16 cellular contexts compared by ENCODE assay signal in the genomic region with DNA sequence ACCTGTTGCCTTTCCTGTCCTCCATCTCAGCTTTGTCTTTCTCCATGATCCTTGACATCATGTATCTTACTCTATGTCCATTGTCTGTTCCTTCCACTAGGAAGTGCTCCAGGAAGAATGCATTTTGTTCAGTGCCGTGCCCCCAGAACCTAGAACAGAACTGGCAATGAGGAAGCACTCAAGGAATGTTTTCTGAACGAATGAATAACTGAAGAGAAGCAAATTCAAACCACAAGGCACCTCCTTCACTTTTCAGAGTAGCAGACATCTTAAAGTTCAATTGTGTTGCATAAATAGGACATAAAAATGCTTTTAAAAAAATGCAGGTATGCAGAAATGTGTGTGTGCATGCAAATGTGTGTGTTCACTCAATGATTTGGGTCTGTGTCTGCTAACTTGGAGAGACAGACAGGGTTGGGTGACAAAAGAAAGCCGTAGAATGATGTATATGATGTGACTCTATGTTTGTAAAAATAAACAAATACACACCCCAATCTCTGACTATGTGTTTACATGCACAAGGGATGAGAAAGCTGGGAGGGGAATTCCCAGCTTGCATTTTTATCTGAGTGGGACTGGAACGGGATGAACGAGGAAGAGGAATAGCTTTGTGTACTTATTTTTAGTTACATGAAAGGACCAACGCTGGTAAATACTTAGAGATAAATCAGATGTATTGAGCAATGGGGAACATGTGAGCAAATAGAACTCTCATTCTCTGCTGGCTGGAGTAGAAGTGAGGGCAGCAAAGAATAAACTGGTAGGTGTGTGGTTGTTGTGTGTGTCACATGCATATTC.
A peak's percentile ranks its signal among the peaks of the same experiment; 100 is the strongest.
DNase-seq lines count a peak whose midpoint lies in the region; ATAC-seq and TF ChIP-seq lines count a peak whose summit lies in the region.
"Had no signal": no experiment of that assay in that cellular context is flagged by ENCODE, and none has a peak within 500 bp of the region (broad histone marks: within the 10 kb centered on the region; RNA-seq: fewer than 3 reads in every experiment).

No MANE protein-coding gene starts in this region.

- DNase-seq in AG09309 (ENCODE audit: low read depth): peak; percentile 53
- peak; percentile 71 for DNase-seq in M059J (ENCODE audit: low read depth)
- peak; percentile 74 for DNase-seq in choroid plexus epithelial cell (ENCODE audit: low read depth)
- DNase-seq in left lung: no peak
- no peak for DNase-seq in activated CD4-positive, alpha-beta T cell treated with anti-CD3 and anti-CD28 coated beads, Interleukin-2, amount 50 U/mL, for 1 hour
- no peak for DNase-seq in activated T-helper 1 cell treated with anti-CD3 and anti-CD28 coated beads, Interleukin-12 subunit alpha, Interleukin-12 subunit beta, Interleukin-2, Interleukin-4 antibody, amounts not matched to agents 30 ng/mL and 10 ng/mL and 1 ng/mL, durations not matched to agents 14 hours and 24 hours and 36 hours (ENCODE audit: low spot score)
- DNase-seq in gastrocnemius medialis: no peak
- DNase-seq: GDM1; NCI-H1436 treated with DMSO at 0.1 percent for 48 hours; NCI-H69; SIG-M5; stimulated activated CD4-positive, alpha-beta T cell treated with anti-CD3 and anti-CD28 coated beads, Interleukin-2, amount 100 ng/mL, for 24 hours; stimulated activated naive B cell treated with anti-CD40 and anti-IgM and Interleukin-4, amounts not matched to agents 10 μg/mL and 1 μg/mL and 100 μg/mL, for 72 hours had no signal

- H3K4me1 Mint-ChIP-seq in activated T-helper 1 cell treated with anti-CD3 and anti-CD28 coated beads, Interleukin-12 subunit alpha, Interleukin-12 subunit beta, Interleukin-2, Interleukin-4 antibody, amounts not matched to agents 30 ng/mL and 10 ng/mL and 1 ng/mL, durations not matched to agents 14 hours and 24 hours and 36 hours (ENCODE audit: low read depth): no peaks in the 10 kb centered on the region

- H3K4me3 ChIP-seq in AG09309 (ENCODE audit: control insufficient read depth, low read depth, low read length): no peak overlapping the region
- H3K4me3 ChIP-seq in choroid plexus epithelial cell (ENCODE audit: low read depth, low read length): no peak overlapping the region
- H3K4me3 ChIP-seq in left lung: no peak overlapping the region
- H3K4me3 ChIP-seq in gastrocnemius medialis: no peak overlapping the region
- H3K4me3 ChIP-seq: prostate gland had no signal

- ATAC-seq in left lung (peak; percentile 15), gastrocnemius medialis (no peak)
- ATAC-seq in activated CD4-positive, CD25-positive, alpha-beta regulatory T cell treated with anti-CD3 and anti-CD28 coated beads, Interleukin-2, amount 50 U/mL, for 24 hours: no peak
- ATAC-seq: stimulated activated naive B cell treated with anti-CD40 and anti-IgM and Interleukin-4, amounts not matched to agents 10 μg/mL and 1 μg/mL and 100 μg/mL, for 72 hours had no signal

- no peak overlapping the region for H3K27ac Mint-ChIP-seq in activated T-helper 1 cell treated with anti-CD3 and anti-CD28 coated beads, Interleukin-12 subunit alpha, Interleukin-12 subunit beta, Interleukin-2, Interleukin-4 antibody, amounts not matched to agents 30 ng/mL and 10 ng/mL and 1 ng/mL, durations not matched to agents 14 hours and 24 hours and 36 hours
- H3K27ac Mint-ChIP-seq: stimulated activated naive B cell treated with anti-CD40 and anti-IgM and Interleukin-4, amounts not matched to agents 10 μg/mL and 1 μg/mL and 100 μg/mL, for 72 hours had no signal

- H3K36me3 Mint-ChIP-seq in activated T-helper 1 cell treated with anti-CD3 and anti-CD28 coated beads, Interleukin-12 subunit alpha, Interleukin-12 subunit beta, Interleukin-2, Interleukin-4 antibody, amounts not matched to agents 30 ng/mL and 10 ng/mL and 1 ng/mL, durations not matched to agents 14 hours and 24 hours and 36 hours (ENCODE audit: low read depth): no peaks in the 10 kb centered on the region
- H3K36me3 Mint-ChIP-seq: stimulated activated naive B cell treated with anti-CD40 and anti-IgM and Interleukin-4, amounts not matched to agents 10 μg/mL and 1 μg/mL and 100 μg/mL, for 72 hours had no signal

- intact Hi-C loops in left lung (cut with DNase I) (no loop called here), gastrocnemius medialis (cut with DNase I; ENCODE audit: low total_unique reads) (no loop called here)
- intact Hi-C loops in activated T-helper 1 cell treated with anti-CD3 and anti-CD28 coated beads, Interleukin-12 subunit alpha, Interleukin-12 subunit beta, Interleukin-2, Interleukin-4 antibody, amounts not matched to agents 30 ng/mL and 10 ng/mL and 1 ng/mL, durations not matched to agents 14 hours and 24 hours and 36 hours (cut with micrococcal nuclease): no loop called here

- H3K27ac ChIP-seq in left lung: no peak overlapping the region
- no peak overlapping the region for H3K27ac ChIP-seq in gastrocnemius medialis
- H3K27ac ChIP-seq: C4-2B, prostate gland had no signal

- TF ChIP-seq CTCF in AG09309 (IDR thresholded peaks at IDR 0.05; ENCODE audit: control insufficient read depth, insufficient read depth, low read depth, low read length, missing control alignments) (no peak), choroid plexus epithelial cell (conservative IDR thresholded peaks at IDR 0.05; ENCODE audit: low read depth, low read length) (no peak), left lung (IDR thresholded peaks at IDR 0.05) (no peak), gastrocnemius medialis (IDR thresholded peaks at IDR 0.05 in 4 of 5, conservative IDR thresholded peaks at IDR 0.05 in 1 of 5) (no peak)

- H3K36me3 ChIP-seq in left lung (no peaks in the 10 kb centered on the region), gastrocnemius medialis (no peaks in the 10 kb centered on the region)
- H3K36me3 ChIP-seq: prostate gland had no signal

- peaks cover 2% of the 10 kb centered on the region for H3K27me3 Mint-ChIP-seq in activated T-helper 1 cell treated with anti-CD3 and anti-CD28 coated beads, Interleukin-12 subunit alpha, Interleukin-12 subunit beta, Interleukin-2, Interleukin-4 antibody, amounts not matched to agents 30 ng/mL and 10 ng/mL and 1 ng/mL, durations not matched to agents 14 hours and 24 hours and 36 hours (ENCODE audit: insufficient read depth)

- H3K9me3 Mint-ChIP-seq in activated T-helper 1 cell treated with anti-CD3 and anti-CD28 coated beads, Interleukin-12 subunit alpha, Interleukin-12 subunit beta, Interleukin-2, Interleukin-4 antibody, amounts not matched to agents 30 ng/mL and 10 ng/mL and 1 ng/mL, durations not matched to agents 14 hours and 24 hours and 36 hours: no peaks in the 10 kb centered on the region
- H3K9me3 Mint-ChIP-seq: stimulated activated naive B cell treated with anti-CD40 and anti-IgM and Interleukin-4, amounts not matched to agents 10 μg/mL and 1 μg/mL and 100 μg/mL, for 72 hours had no signal

- no peak for TF ChIP-seq POLR2A in gastrocnemius medialis (IDR thresholded peaks at IDR 0.05)

- H3K4me1 ChIP-seq in left lung (peaks cover 0 to 15% of the 10 kb centered on the region in 2 donors), gastrocnemius medialis (no peaks in the 10 kb centered on the region)
- H3K4me1 ChIP-seq: prostate gland had no signal

- H3K27me3 ChIP-seq in left lung (no peaks in the 10 kb centered on the region), gastrocnemius medialis (no peaks in the 10 kb centered on the region)

- H3K9me3 ChIP-seq in left lung (peaks cover 0 to 4% of the 10 kb centered on the region in 2 donors), gastrocnemius medialis (no peaks in the 10 kb centered on the region)
- H3K9me3 ChIP-seq: prostate gland had no signal

- H3K4me3 Mint-ChIP-seq in activated T-helper 1 cell treated with anti-CD3 and anti-CD28 coated beads, Interleukin-12 subunit alpha, Interleukin-12 subunit beta, Interleukin-2, Interleukin-4 antibody, amounts not matched to agents 30 ng/mL and 10 ng/mL and 1 ng/mL, durations not matched to agents 14 hours and 24 hours and 36 hours: no peak overlapping the region
- H3K4me3 Mint-ChIP-seq: stimulated activated naive B cell treated with anti-CD40 and anti-IgM and Interleukin-4, amounts not matched to agents 10 μg/mL and 1 μg/mL and 100 μg/mL, for 72 hours had no signal

- in situ Hi-C loops in gastrocnemius medialis (cut with MboI; ENCODE audit: low sequenced_read_pairs in 4 of 4): no loop called here

Comparison
In these comparisons a context has a peak if more than half of its experiments do, and no peak if none do; other contexts are left out.
1. DNase-seq: peak in AG09309 (single experiment), M059J (single experiment) and choroid plexus epithelial cell (single experiment); none in left lung (0 of 2), activated CD4-positive, alpha-beta T cell treated with anti-CD3 and anti-CD28 coated beads, Interleukin-2, amount 50 U/mL, for 1 hour (single experiment), activated T-helper 1 cell treated with anti-CD3 and anti-CD28 coated beads, Interleukin-12 subunit alpha, Interleukin-12 subunit beta, Interleukin-2, Interleukin-4 antibody, amounts not matched to agents 30 ng/mL and 10 ng/mL and 1 ng/mL, durations not matched to agents 14 hours and 24 hours and 36 hours (single experiment) and gastrocnemius medialis (0 of 2).